In genomic region chr1:26874896-26875295, GRCh38 we compare ENCODE assay signal across 16 cellular contexts. TPM values are rescaled to one million over a fixed set of nuclear protein-coding genes. Genes with fewer than 3 reads are reported as not detected.
"Had no signal": no experiment of that assay in that cellular context is flagged by ENCODE, and none has a peak within 500 bp of the region (broad histone marks: within the 10 kb centered on the region; RNA-seq: fewer than 3 reads in every experiment).

No MANE protein-coding gene starts in this region.

- H3K4me3 Mint-ChIP-seq: activated CD4-positive, alpha-beta T cell treated with anti-CD3 and anti-CD28 coated beads, Interleukin-2, amount 10 ng/mL, durations not matched to agents 24 days and 14 days; brain; central memory CD8-positive, alpha-beta T cell; stimulated activated naive CD8-positive, alpha-beta T cell treated with anti-CD3 and anti-CD28 coated beads, Interleukin-15, amount 100 ng/mL, for 72 hours had no signal

- H3K27me3 Mint-ChIP-seq: activated CD4-positive, alpha-beta T cell treated with anti-CD3 and anti-CD28 coated beads, Interleukin-2, amount 10 ng/mL, durations not matched to agents 24 days and 14 days; brain; central memory CD8-positive, alpha-beta T cell; stimulated activated naive CD8-positive, alpha-beta T cell treated with anti-CD3 and anti-CD28 coated beads, Interleukin-15, amount 100 ng/mL, for 72 hours had no signal

- H3K9me3 ChIP-seq: pancreas, testis had no signal

- H3K27ac ChIP-seq: pancreas, testis had no signal

- H3K27ac Mint-ChIP-seq: activated CD4-positive, alpha-beta T cell treated with anti-CD3 and anti-CD28 coated beads, Interleukin-2, amount 10 ng/mL, durations not matched to agents 24 days and 14 days had no signal

- H3K27me3 ChIP-seq: pancreas, testis had no signal

- H3K4me1 ChIP-seq: pancreas, testis had no signal

- H3K4me1 Mint-ChIP-seq: brain; central memory CD8-positive, alpha-beta T cell; stimulated activated naive CD8-positive, alpha-beta T cell treated with anti-CD3 and anti-CD28 coated beads, Interleukin-15, amount 100 ng/mL, for 72 hours had no signal

- H3K4me3 ChIP-seq: pancreas, testis had no signal

- ATAC-seq: left colon; pancreas; stimulated activated naive CD8-positive, alpha-beta T cell treated with anti-CD3 and anti-CD28 coated beads, Interleukin-15, amount 100 ng/mL, for 72 hours had no signal

- DNase-seq: activated CD4-positive, alpha-beta T cell treated with anti-CD3 and anti-CD28 coated beads, Interleukin-2, amount 10 ng/mL, durations not matched to agents 24 days and 14 days; activated naive CD4-positive, alpha-beta T cell treated with anti-CD3 and anti-CD28 coated beads, Interleukin-2, amount 50 U/mL, for 16 hours; activated T-cell treated with anti-CD3 and anti-CD28 coated beads, Interleukin-2, amount 50 U/mL, for 1 hour; amniotic stem cell; cortex of kidney; erythroblast; hippocampal formation; left colon; pancreas; stimulated activated CD4-positive, alpha-beta T cell treated with anti-CD3 and anti-CD28 coated beads, Interleukin-4, amount 100 ng/mL, for 24 hours; stimulated activated naive CD8-positive, alpha-beta T cell treated with anti-CD3 and anti-CD28 coated beads, Interleukin-15, amount 100 ng/mL, for 72 hours; testis had no signal

- H3K9me3 Mint-ChIP-seq: activated CD4-positive, alpha-beta T cell treated with anti-CD3 and anti-CD28 coated beads, Interleukin-2, amount 10 ng/mL, durations not matched to agents 24 days and 14 days; brain; central memory CD8-positive, alpha-beta T cell; stimulated activated naive CD8-positive, alpha-beta T cell treated with anti-CD3 and anti-CD28 coated beads, Interleukin-15, amount 100 ng/mL, for 72 hours had no signal

RNA-seq across cellular contexts. Expression of gene SFN, which starts 11.9 kb away (rescaled TPM):
- total RNA-seq: glomerular endothelial cell, lung microvascular endothelial cell had no signal

RNA-seq across cellular contexts. Expression of gene NR0B2, which starts 38.9 kb away (rescaled TPM):
- total RNA-seq: activated CD4-positive, alpha-beta T cell treated with anti-CD3 and anti-CD28 coated beads, Interleukin-2, amount 10 ng/mL, durations not matched to agents 24 days and 14 days; glomerular endothelial cell; lung microvascular endothelial cell had no signal
